9 cellular contexts compared by ENCODE assay signal in genomic region chr16:56911771-56912541, GRCh38. TPM values are rescaled to one million over a fixed set of nuclear protein-coding genes. Genes with fewer than 3 reads are reported as not detected.
DNase-seq lines count a peak whose midpoint lies in the region; ATAC-seq and TF ChIP-seq lines count a peak whose summit lies in the region.
"Had no signal": no experiment of that assay in that cellular context is flagged by ENCODE, and none has a peak within 500 bp of the region (broad histone marks: within the 10 kb centered on the region; RNA-seq: fewer than 3 reads in every experiment).

No MANE protein-coding gene starts in this region.

- H3K4me1 ChIP-seq in BLaER1 (peaks cover 44% of the 10 kb centered on the region), esophagus muscularis mucosa (peaks cover 14 to 23% (median 16%) of the 10 kb centered on the region in 4 donors), parathyroid adenoma (peaks cover 11% of the 10 kb centered on the region)

- peak; percentile 46 for TF ChIP-seq EP300 in esophagus muscularis mucosa (IDR thresholded peaks at IDR 0.05)

- H3K4me2 ChIP-seq in BLaER1 (peak overlapping the region; percentile 74), parathyroid adenoma (ENCODE audit: low read length) (no peak overlapping the region)

- H3K36me3 ChIP-seq in BLaER1 (no peaks in the 10 kb centered on the region), esophagus muscularis mucosa (no peaks in the 10 kb centered on the region), parathyroid adenoma (ENCODE audit: control insufficient read depth, insufficient read depth, low read length) (no peaks in the 10 kb centered on the region)

- intact Hi-C loops in esophagus muscularis mucosa (cut with DNase I) = no loop called here

- H3K9ac ChIP-seq in BLaER1 (no peak overlapping the region), parathyroid adenoma (no peak overlapping the region)

- H3K27me3 ChIP-seq in BLaER1 (no peaks in the 10 kb centered on the region), esophagus muscularis mucosa (peaks cover 0 to 9% (median 0%) of the 10 kb centered on the region in 4 donors), parathyroid adenoma (ENCODE audit: control insufficient read depth, insufficient read depth, low read length) (no peaks in the 10 kb centered on the region)

- H2AFZ ChIP-seq in parathyroid adenoma = no peak overlapping the region

- H4K20me1 ChIP-seq in BLaER1 = no peaks in the 10 kb centered on the region

- H3K4me3 ChIP-seq in BLaER1 = no peak overlapping the region
- no peak overlapping the region for H3K4me3 ChIP-seq in esophagus muscularis mucosa
- H3K4me3 ChIP-seq in parathyroid adenoma (ENCODE audit: low read depth, low read length) = no peak overlapping the region

- no peak overlapping the region for H3K27ac ChIP-seq in BLaER1
- H3K27ac ChIP-seq in esophagus muscularis mucosa (replicated peaks in 1 of 4) = peak overlapping the region; percentile 16 to 54 (median 46)
- H3K27ac ChIP-seq in parathyroid adenoma = peak overlapping the region; percentile 60

- TF ChIP-seq POLR2A in esophagus muscularis mucosa (IDR thresholded peaks at IDR 0.05; ENCODE audit: low read depth) = no peak

- peak; percentile 65 for ATAC-seq in GM21423 (IDR thresholded peaks at IDR 0.05; ENCODE audit: unreplicated experiment)
- ATAC-seq in HG03159 (IDR thresholded peaks at IDR 0.05; ENCODE audit: unreplicated experiment) = no peak

- WGBS in esophagus muscularis mucosa = 70% methylated on average over 21 of the region's 21 CpGs

- TF ChIP-seq CTCF in esophagus muscularis mucosa (IDR thresholded peaks at IDR 0.05) = no peak
- TF ChIP-seq CTCF in parathyroid adenoma (IDR thresholded peaks at IDR 0.05) = no peak

- DNase-seq in M059J (ENCODE audit: low read depth) = peak; percentile 60
- DNase-seq in esophagus muscularis mucosa (ENCODE audit: extremely low spot score) = no peak
- DNase-seq in dermis blood vessel endothelial cell = no peak
- no peak for DNase-seq in activated naive CD4-positive, alpha-beta T cell treated with Interleukin-2 at 50 U/mL for 16 hours

- H3K9me3 ChIP-seq in BLaER1 (no peaks in the 10 kb centered on the region), esophagus muscularis mucosa (no peaks in the 10 kb centered on the region), parathyroid adenoma (ENCODE audit: control insufficient read depth, low read length) (no peaks in the 10 kb centered on the region)

- H3K79me2 ChIP-seq in parathyroid adenoma = no peaks in the 10 kb centered on the region

RNA-seq across cellular contexts. Expression of gene HERPUD1, which starts 20.0 kb away (rescaled TPM):
- total RNA-seq in M059J (2014; rRNA removed; shearing (Covaris generic)) = 104 and 124 TPM in 2 replicates
- 10 to 100 TPM; 64.0 to 99.7 (median 71.5) TPM for total RNA-seq in esophagus muscularis mucosa
- total RNA-seq in dermis blood vessel endothelial cell = 88.0 and 132 TPM in 2 replicates

RNA-seq across cellular contexts. Expression of gene SLC12A3, which starts 46.9 kb away (rescaled TPM):
- not detected in 2 replicates for total RNA-seq in M059J (2014; rRNA removed; shearing (Covaris generic))
- total RNA-seq in esophagus muscularis mucosa = not detected
- total RNA-seq in dermis blood vessel endothelial cell = not detected in 2 replicates
- total RNA-seq: skeletal muscle tissue had no signal

RNA-seq across cellular contexts. Expression of gene CETP, which starts 49.8 kb away (rescaled TPM):
- not detected in 2 replicates for total RNA-seq in M059J (2014; rRNA removed; shearing (Covaris generic))
- total RNA-seq in esophagus muscularis mucosa (1 to 10 TPM in 1 of 4 donors, under 1 TPM in 2, not detected in 1; 0.19 to 1.2 (median 0.52) TPM), dermis blood vessel endothelial cell (10.9 and 11.4 TPM in 2 replicates)
